ENCODE assay signal across 9 cellular contexts in genomic region chr2:18520605-18521031, GRCh38. TPM values are rescaled to one million over a fixed set of nuclear protein-coding genes. Genes with fewer than 3 reads are reported as not detected.
DNase-seq lines count a peak whose midpoint lies in the region; ATAC-seq, FAIRE-seq and TF ChIP-seq lines count a peak whose summit lies in the region.
"Had no signal": no experiment of that assay in that cellular context is flagged by ENCODE, and none has a peak within 500 bp of the region (broad histone marks: within the 10 kb centered on the region; RNA-seq: fewer than 3 reads in every experiment).

No MANE protein-coding gene starts in this region.

- no peak overlapping the region for H3K27ac Mint-ChIP-seq in activated T-cell treated with anti-CD3 and anti-CD28 coated beads, Interleukin-2, amount 50 U/mL, for 24 hours
- no peak overlapping the region for H3K27ac Mint-ChIP-seq in natural killer cell
- no peak overlapping the region for H3K27ac Mint-ChIP-seq in stimulated activated memory B cell treated with anti-CD40 and anti-IgM and Interleukin-4, amounts not matched to agents 10 μg/mL and 1 μg/mL and 100 μg/mL, for 72 hours

- peak; percentile 97 for TF ChIP-seq CTCF in D721Med (IDR thresholded peaks at IDR 0.05; ENCODE audit: insufficient read depth, missing control alignments)
- peak; percentile 90 for TF ChIP-seq CTCF in natural killer cell (IDR thresholded peaks at IDR 0.05)

- no peaks in the 10 kb centered on the region for H3K4me1 Mint-ChIP-seq in activated T-cell treated with anti-CD3 and anti-CD28 coated beads, Interleukin-2, amount 50 U/mL, for 24 hours (ENCODE audit: low read depth)
- H3K4me1 Mint-ChIP-seq in natural killer cell, result no peaks in the 10 kb centered on the region
- no peaks in the 10 kb centered on the region for H3K4me1 Mint-ChIP-seq in stimulated activated memory B cell treated with anti-CD40 and anti-IgM and Interleukin-4, amounts not matched to agents 10 μg/mL and 1 μg/mL and 100 μg/mL, for 72 hours

- intact Hi-C loops in natural killer cell (cut with micrococcal nuclease), result loop anchor here (1.0 to 10.0 kb wide), 3 partner anchors 854 to 1577 kb away; no protein-coding TSS in a partner anchor

- ATAC-seq in GM21390 (IDR thresholded peaks at IDR 0.05; ENCODE audit: unreplicated experiment), result peak; percentile 84
- peak; percentile 62 to 86 (median 65) for ATAC-seq in natural killer cell
- ATAC-seq in stimulated activated memory B cell treated with anti-CD40 and anti-IgM and Interleukin-4, amounts not matched to agents 10 μg/mL and 1 μg/mL and 100 μg/mL, for 72 hours, result peak; percentile 64

- peaks cover 33% of the 10 kb centered on the region for H3K27me3 Mint-ChIP-seq in activated T-cell treated with anti-CD3 and anti-CD28 coated beads, Interleukin-2, amount 50 U/mL, for 24 hours
- peaks cover 6 to 11% of the 10 kb centered on the region in 2 donors for H3K27me3 Mint-ChIP-seq in natural killer cell (ENCODE audit: low read depth in 2 of 2)
- peaks cover 28% of the 10 kb centered on the region for H3K27me3 Mint-ChIP-seq in stimulated activated memory B cell treated with anti-CD40 and anti-IgM and Interleukin-4, amounts not matched to agents 10 μg/mL and 1 μg/mL and 100 μg/mL, for 72 hours

- FAIRE-seq in D721Med (lab: Jason Lieb, UNC), result no peak
- FAIRE-seq: colon had no signal

- no peaks in the 10 kb centered on the region for H3K9me3 Mint-ChIP-seq in activated T-cell treated with anti-CD3 and anti-CD28 coated beads, Interleukin-2, amount 50 U/mL, for 24 hours
- H3K9me3 Mint-ChIP-seq in natural killer cell, result no peaks in the 10 kb centered on the region
- no peaks in the 10 kb centered on the region for H3K9me3 Mint-ChIP-seq in stimulated activated memory B cell treated with anti-CD40 and anti-IgM and Interleukin-4, amounts not matched to agents 10 μg/mL and 1 μg/mL and 100 μg/mL, for 72 hours

- H3K36me3 Mint-ChIP-seq in activated T-cell treated with anti-CD3 and anti-CD28 coated beads, Interleukin-2, amount 50 U/mL, for 24 hours (ENCODE audit: low read depth), result no peaks in the 10 kb centered on the region
- no peaks in the 10 kb centered on the region for H3K36me3 Mint-ChIP-seq in natural killer cell
- H3K36me3 Mint-ChIP-seq in stimulated activated memory B cell treated with anti-CD40 and anti-IgM and Interleukin-4, amounts not matched to agents 10 μg/mL and 1 μg/mL and 100 μg/mL, for 72 hours, result no peaks in the 10 kb centered on the region

- H3K4me3 Mint-ChIP-seq in activated T-cell treated with anti-CD3 and anti-CD28 coated beads, Interleukin-2, amount 50 U/mL, for 24 hours, result no peak overlapping the region
- H3K4me3 Mint-ChIP-seq in natural killer cell, result no peak overlapping the region
- no peak overlapping the region for H3K4me3 Mint-ChIP-seq in stimulated activated memory B cell treated with anti-CD40 and anti-IgM and Interleukin-4, amounts not matched to agents 10 μg/mL and 1 μg/mL and 100 μg/mL, for 72 hours

- DNase-seq in D721Med (ENCODE audit: insufficient read length, low spot score) (peak; percentile 34), HuH-7.5 (ENCODE audit: low spot score) (peak; percentile 36), OCI-M2 (lab: John Stamatoyannopoulos, UW; ENCODE audit: unreplicated experiment) (peak; percentile 4), fibroblast of gingiva (ENCODE audit: low read depth) (peak; percentile 77), natural killer cell (peak; percentile 67)
- DNase-seq in activated T-cell treated with anti-CD3 and anti-CD28 coated beads, Interleukin-2, amount 50 U/mL, for 24 hours, result peak; percentile 84

RNA-seq across cellular contexts. Expression of gene RDH14, which starts 39.8 kb away (rescaled TPM):
- total RNA-seq in natural killer cell, result 10 to 100 TPM in 2 of 3 donors, 1 to 10 TPM in 1; 8.7 to 13.5 (median 12.5) TPM

Comparison
In these comparisons a context has a peak if more than half of its experiments do, and no peak if none do; other contexts are left out.
1. Peak in every context shown above with its lines: DNase-seq and ATAC-seq.
2. DNase-seq: peak in every context shown above with its lines; median percentile 84 in activated T-cell treated with anti-CD3 and anti-CD28 coated beads, Interleukin-2, amount 50 U/mL, for 24 hours; 77 in fibroblast of gingiva; 67 in natural killer cell; 36 in HuH-7.5; 34 in D721Med; 4 in OCI-M2.